ENCODE assay signal across 1 cellular context in genomic region chr17:21286771-21287702, GRCh38.
TF ChIP-seq lines count a peak whose summit lies in the region.

No MANE protein-coding gene starts in this region.

TF ChIP-seq in K562, 482 proteins besides CTCF, POLR2A, EP300 and RAD21 (continued from another document):
- TF ChIP-seq NRF1 (conservative IDR thresholded peaks at IDR 0.05 in 1 of 2, IDR thresholded peaks at IDR 0.05 in 1 of 2), result 0 out of 4 replicates have a peak, but pooled peaks of 1 of the 2 experiments have one; percentile 13
- TF ChIP-seq, protein P1, sequence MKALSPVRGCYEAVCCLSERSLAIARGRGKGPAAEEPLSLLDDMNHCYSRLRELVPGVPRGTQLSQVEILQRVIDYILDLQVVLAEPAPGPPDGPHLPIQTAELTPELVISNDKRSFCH (CRISPR knock-in tag; IDR thresholded peaks at IDR 0.05), result no peak
- TF ChIP-seq, protein P1 (tag; IDR thresholded peaks at IDR 0.05), result no peak
